In genomic region chr2:61135510-61135909, GRCh38 we compare ENCODE assay signal across 1 cellular context.
A peak's percentile ranks its signal among the peaks of the same experiment; 100 is the strongest.
TF ChIP-seq lines count a peak whose summit lies in the region.

No MANE protein-coding gene starts in this region.

TF ChIP-seq in HepG2, 621 proteins besides CTCF, POLR2A, EP300 and RAD21 (continued from another document):
- TF ChIP-seq MXD3 (CRISPR knock-in tag; IDR thresholded peaks at IDR 0.05), result no peak
- TF ChIP-seq BRCA1 (CRISPR knock-in tag; IDR thresholded peaks at IDR 0.05), result no peak
- no peak for TF ChIP-seq FUBP1 (CRISPR knock-in tag; IDR thresholded peaks at IDR 0.05; ENCODE audit: borderline replicate concordance)
- no peak for TF ChIP-seq ZSCAN30 (CRISPR knock-in tag; IDR thresholded peaks at IDR 0.05)
- TF ChIP-seq CSRNP1 (CRISPR knock-in tag; IDR thresholded peaks at IDR 0.05), result no peak
- TF ChIP-seq ZNF3 (CRISPR knock-in tag; IDR thresholded peaks at IDR 0.05), result no peak
- no peak for TF ChIP-seq PBX2 (CRISPR knock-in tag; IDR thresholded peaks at IDR 0.05)
- TF ChIP-seq PHF20 (CRISPR knock-in tag; IDR thresholded peaks at IDR 0.05), result no peak
- no peak for TF ChIP-seq NR2C2 (CRISPR knock-in tag; IDR thresholded peaks at IDR 0.05; ENCODE audit: borderline replicate concordance)
- no peak for TF ChIP-seq ZBTB8A (CRISPR knock-in tag; IDR thresholded peaks at IDR 0.05; ENCODE audit: borderline replicate concordance, low read depth)
- no peak for TF ChIP-seq KAT8 (CRISPR knock-in tag; IDR thresholded peaks at IDR 0.05)
- no peak for TF ChIP-seq ZFP62 (CRISPR knock-in tag; IDR thresholded peaks at IDR 0.05)
- no peak for TF ChIP-seq ZSCAN20 (CRISPR knock-in tag; IDR thresholded peaks at IDR 0.05; ENCODE audit: borderline replicate concordance)
- TF ChIP-seq SMC3 (IDR thresholded peaks at IDR 0.05; ENCODE audit: low read length), result 0 out of 2 replicates have a peak, but pooled peaks have one; percentile 32
- no peak for TF ChIP-seq ZMAT5 (CRISPR knock-in tag; IDR thresholded peaks at IDR 0.05; ENCODE audit: borderline replicate concordance, low read depth)
- TF ChIP-seq ZBTB39 (CRISPR knock-in tag; IDR thresholded peaks at IDR 0.05), result no peak
- no peak for TF ChIP-seq KDM2A (CRISPR knock-in tag; IDR thresholded peaks at IDR 0.05; ENCODE audit: borderline replicate concordance, low read depth)
- TF ChIP-seq STAG1 (CRISPR knock-in tag; IDR thresholded peaks at IDR 0.05), result peak; percentile 91
- no peak for TF ChIP-seq ZNF577 (CRISPR knock-in tag; IDR thresholded peaks at IDR 0.05; ENCODE audit: borderline replicate concordance, low read depth)
- TF ChIP-seq ZNF44 (CRISPR knock-in tag; IDR thresholded peaks at IDR 0.05), result no peak
- no peak for TF ChIP-seq ZNF180 (CRISPR knock-in tag; IDR thresholded peaks at IDR 0.05; ENCODE audit: borderline replicate concordance, low read depth)
- no peak for TF ChIP-seq RERE (CRISPR knock-in tag; IDR thresholded peaks at IDR 0.05; ENCODE audit: low read depth)
- TF ChIP-seq CENPX (CRISPR knock-in tag; IDR thresholded peaks at IDR 0.05), result no peak
- TF ChIP-seq MNT (IDR thresholded peaks at IDR 0.05), result peak; percentile 32; the same call in 1 of the 2 replicates
- no peak; the same call in 2 of the 3 replicates for TF ChIP-seq MXI1 (IDR thresholded peaks at IDR 0.05; ENCODE audit: borderline replicate concordance, low read depth, low read length)
- 0 out of 2 replicates have a peak, but pooled peaks have one; percentile 13 for TF ChIP-seq SAP130 (CRISPR knock-in tag; IDR thresholded peaks at IDR 0.05; ENCODE audit: low read depth)
